In genomic region chr15:80081390-80081789, GRCh38 we compare ENCODE assay signal across 17 cellular contexts. TPM values are rescaled to one million over a fixed set of nuclear protein-coding genes. Genes with fewer than 3 reads are reported as not detected.
DNase-seq lines count a peak whose midpoint lies in the region; ATAC-seq, FAIRE-seq and TF ChIP-seq lines count a peak whose summit lies in the region.
"Had no signal": no experiment of that assay in that cellular context is flagged by ENCODE, and none has a peak within 500 bp of the region (broad histone marks: within the 10 kb centered on the region; RNA-seq: fewer than 3 reads in every experiment).

No MANE protein-coding gene starts in this region.

- H3K4me1 ChIP-seq in right atrium auricular region (peaks cover 0 to 7% of the 10 kb centered on the region in 2 donors), GM12878 (ENCODE audit: control insufficient read depth, insufficient read depth, low read length) (no peaks in the 10 kb centered on the region)

- H3K4me3 ChIP-seq in right atrium auricular region (no peak overlapping the region), GM12878 (no peak overlapping the region)
- H3K4me3 ChIP-seq: skin epidermis had no signal

- H3K27me3 ChIP-seq in right atrium auricular region (no peaks in the 10 kb centered on the region), GM12878 (replicated peaks in 1 of 2; ENCODE audit: control insufficient read depth in 2 of 2, insufficient read depth in 2 of 2, low read length in 1 of 2) (no peaks in the 10 kb centered on the region)

- RAD21 ChIA-PET in GM12878 (lab: Charles Lee; ENCODE audit: unreplicated experiment) = interaction anchor here (1.0 kb wide), 2 partner anchors 20 to 22 kb away, joined by 3 read pairs; partner anchors contain the start of gene ZFAND6

- 27% methylated on average over 2 of the region's 2 CpGs for WGBS in GM12878 (ENCODE audit: insufficient coverage, insufficient replicate concordance, low lambda C conversion rate, missing lambda C conversion rate)

- TF ChIP-seq POLR2A in GM12878 (IDR thresholded peaks at IDR 0.05; ENCODE audit: low read depth, low read length) = no peak

- H4K20me1 ChIP-seq in GM12878 (ENCODE audit: control insufficient read depth, insufficient read depth) = no peaks in the 10 kb centered on the region

- no peak for FAIRE-seq in GM12878 (lab: Jason Lieb, UNC)
- FAIRE-seq: bronchial epithelial cell, frontal cortex had no signal

- BruUV-seq in GM12878 (replicated peaks; lab: Mats Ljungman, UMichigan) = no TSS peak

- H2AFZ ChIP-seq in GM12878 (ENCODE audit: control insufficient read depth, low read depth, low read length) = no peak overlapping the region

- POLR2A ChIA-PET in GM12878 (lab: Charles Lee) = interaction anchor here (0.6 to 1.1 kb wide), 3 partner anchors 9 to 14 kb away, joined by 3 to 5 read pairs (median 4); no protein-coding TSS in a partner anchor

- no peak overlapping the region for H3K4me2 ChIP-seq in GM12878 (ENCODE audit: control insufficient read depth, insufficient read depth)

- H3K9ac ChIP-seq in GM12878 (ENCODE audit: control insufficient read depth, insufficient read depth, low read length) = no peak overlapping the region

- peaks cover 61% of the 10 kb centered on the region for H3K79me2 ChIP-seq in GM12878 (ENCODE audit: control insufficient read depth, insufficient read depth, low read length)

- H3K36me3 ChIP-seq in right atrium auricular region = no peaks in the 10 kb centered on the region
- peaks cover 0 to 3% of the 10 kb centered on the region in 2 experiments; a peak in 1 of 4 replicates for H3K36me3 ChIP-seq in GM12878 (ENCODE audit: control insufficient read depth in 2 of 2, insufficient read depth in 2 of 2, low read length in 1 of 2)

- TF ChIP-seq CTCF in right atrium auricular region (IDR thresholded peaks at IDR 0.05) (no peak), GM12878 (IDR thresholded peaks at IDR 0.05 in 2 of 3, conservative IDR thresholded peaks at IDR 0.05 in 1 of 3; ENCODE audit: control insufficient read depth in 2 of 3, extremely low read depth in 1 of 3, insufficient read depth in 1 of 3, low read depth in 3 of 3, low read length in 3 of 3) (no peak)

- CTCF ChIA-PET in GM12878 (lab: Yijun Ruan, JAX) = interaction anchor here (0.8 to 2.4 kb wide), 5 partner anchors 9 to 92 kb away, joined by 3 to 7 read pairs (median 3); no protein-coding TSS in a partner anchor

- in situ Hi-C loops in GM12878 (cut with MboI) = no loop called here

- no peak for TF ChIP-seq EP300 in GM12878 (IDR thresholded peaks at IDR 0.05; ENCODE audit: borderline replicate concordance in 1 of 2, control insufficient read depth in 1 of 2, low read depth in 2 of 2, low read length in 2 of 2)

- intact Hi-C loops in left ventricle myocardium superior (cut with micrococcal nuclease) (no loop called here), GM12878 (cut with micrococcal nuclease; ENCODE audit: unreplicated experiment) (no loop called here)

- no peak overlapping the region for H3K27ac ChIP-seq in right atrium auricular region
- no peak overlapping the region for H3K27ac ChIP-seq in GM12878 (ENCODE audit: control insufficient read depth, insufficient read depth)
- H3K27ac ChIP-seq: skin epidermis had no signal

- SMC1A ChIA-PET in GM12878 (lab: Charles Lee; ENCODE audit: uncharacterized antibody, unreplicated experiment) = interaction anchor here (0.9 to 1.8 kb wide), 7 partner anchors 9 to 176 kb away, joined by 3 to 8 read pairs (median 5); no protein-coding TSS in a partner anchor

- ATAC-seq in left ventricle myocardium superior = peak; percentile 36
- ATAC-seq in GM12878 = peak; percentile 81
- ATAC-seq: activated CD8-positive, alpha-beta memory T cell treated with anti-CD3 and anti-CD28 coated beads, Interleukin-2, amount 10 ng/mL, durations not matched to agents 7 days and 5 days; HCT116 had no signal

- H3K9me3 ChIP-seq in right atrium auricular region (no peaks in the 10 kb centered on the region), GM12878 (replicated peaks; ENCODE audit: control insufficient read depth, insufficient read depth, low read length) (no peaks in the 10 kb centered on the region)

- no peak for TF ChIP-seq RAD21 in GM12878 (IDR thresholded peaks at IDR 0.05; ENCODE audit: insufficient read depth, low read depth, low read length)

- no peak for DNase-seq in left ventricle myocardium superior
- DNase-seq in right atrium auricular region (ENCODE audit: low spot score) = no peak
- peak; percentile 55 for DNase-seq in NOMO-1 treated with dmso at 0.1 percent for 144 hours (lab: John Stamatoyannopoulos, UW; ENCODE audit: unreplicated experiment)
- DNase-seq in GM12878 (ENCODE audit: low read depth, low spot score) = no peak
- DNase-seq in foreskin melanocyte = no peak
- DNase-seq in GOT3 (lab: John Stamatoyannopoulos, UW) = no peak
- no peak for DNase-seq in DMS53 (lab: John Stamatoyannopoulos, UW)
- DNase-seq in HT-29 (ENCODE audit: low spot score) = no peak
- DNase-seq: activated CD8-positive, alpha-beta memory T cell treated with anti-CD3 and anti-CD28 coated beads, Interleukin-2, amount 10 ng/mL, durations not matched to agents 7 days and 5 days; activated naive CD4-positive, alpha-beta T cell treated with anti-CD3 and anti-CD28 coated beads, Interleukin-2, amount 10 ng/mL, durations not matched to agents 7 days and 5 days; endodermal cell; NCI-H1105 treated with DMSO at 0.1 percent for 48 hours; NCI-H345 had no signal

TF ChIP-seq in GM12878, 131 proteins besides CTCF, POLR2A, EP300 and RAD21:
- TF ChIP-seq GABPA (IDR thresholded peaks at IDR 0.05; ENCODE audit: low read depth) (peak; percentile 53; the same call in 1 of the 2 replicates), MAX (IDR thresholded peaks at IDR 0.05; ENCODE audit: low read depth, low read length) (no peak), CREB1 (IDR thresholded peaks at IDR 0.05; ENCODE audit: low read depth) (no peak), SPI1 (IDR thresholded peaks at IDR 0.05; ENCODE audit: borderline replicate concordance, insufficient read depth, low read depth, low read length) (peak; percentile 81; the same call in 1 of the 2 replicates), CREM (IDR thresholded peaks at IDR 0.05; ENCODE audit: low read depth) (0 out of 2 replicates have a peak, but pooled peaks have one; percentile 11)

RNA-seq across cellular contexts. Expression of gene ZFAND6, which starts 21.9 kb away (rescaled TPM):
- 67.6 TPM for total RNA-seq in left ventricle myocardium superior
- 100 to 1,000 TPM in 1 of 2 donors, 10 to 100 TPM in 1; 85.1 to 146 TPM for total RNA-seq in right atrium auricular region
- total RNA-seq in GM12878 (2013; cell fraction: nucleolus; rRNA removed) = 199 and 207 TPM in 2 replicates
- total RNA-seq in GM12878 (2014; rRNA removed) = 166 and 179 TPM in 2 replicates
- 128 and 131 TPM in 2 replicates for total RNA-seq in GM12878 (2014; rRNA removed; fragmentation: Illumina TruSeq; extraction: Trizol)
- total RNA-seq in GM12878 (2021) = 71.2 and 78.9 TPM in 2 replicates
- polyA plus RNA-seq in GM12878 (2011; ENCODE audit: low read depth) = 32.5 TPM
- 162 and 175 TPM in 2 replicates for polyA plus RNA-seq in GM12878 (2011; rRNA removed)
- 103 and 115 TPM in 2 replicates for polyA plus RNA-seq in GM12878 (2011; cell fraction: cytosol; rRNA removed)
- polyA plus RNA-seq in GM12878 (2011; cell fraction: nucleus; rRNA removed) = 65.6 and 69.8 TPM in 2 replicates
- polyA plus RNA-seq in GM12878 (2012) = 47.6 and 57.5 TPM in 2 replicates
- polyA plus RNA-seq in GM12878 (2014; fragmentation: Illumina TruSeq; extraction: Trizol) = 118 and 150 TPM in 2 replicates
- polyA plus RNA-seq in GM12878 (2014; fragmentation: Nextera tagmentation; extraction: Ambion mirVana) = 100 to 1,000 TPM in 1 of 2 experiments, 10 to 100 TPM in 1; 98.1 to 111 TPM
- 142 and 169 TPM in 2 replicates for polyA plus RNA-seq in GM12878 (2014; rRNA removed)
- 100 to 1,000 TPM; 171 to 173 TPM for polyA plus RNA-seq in GM12878 (2016; fragmentation: Nextera tagmentation; extraction: Ambion mirVana)
- 130 and 193 TPM in 2 replicates for polyA minus RNA-seq in GM12878 (2011; rRNA and poly(A)+ RNA removed)
- polyA minus RNA-seq in GM12878 (2011; cell fraction: cytosol; rRNA and poly(A)+ RNA removed) = 54.8 and 59.5 TPM in 2 replicates
- 57.8 and 77.6 TPM in 2 replicates for polyA minus RNA-seq in GM12878 (2011; cell fraction: nucleus; rRNA and poly(A)+ RNA removed)
- total RNA-seq in HT-29 (2014; rRNA removed; shearing (Covaris generic)) = 113 and 129 TPM in 2 replicates
